ENCODE assay signal across 2 cellular contexts in the genomic region with DNA sequence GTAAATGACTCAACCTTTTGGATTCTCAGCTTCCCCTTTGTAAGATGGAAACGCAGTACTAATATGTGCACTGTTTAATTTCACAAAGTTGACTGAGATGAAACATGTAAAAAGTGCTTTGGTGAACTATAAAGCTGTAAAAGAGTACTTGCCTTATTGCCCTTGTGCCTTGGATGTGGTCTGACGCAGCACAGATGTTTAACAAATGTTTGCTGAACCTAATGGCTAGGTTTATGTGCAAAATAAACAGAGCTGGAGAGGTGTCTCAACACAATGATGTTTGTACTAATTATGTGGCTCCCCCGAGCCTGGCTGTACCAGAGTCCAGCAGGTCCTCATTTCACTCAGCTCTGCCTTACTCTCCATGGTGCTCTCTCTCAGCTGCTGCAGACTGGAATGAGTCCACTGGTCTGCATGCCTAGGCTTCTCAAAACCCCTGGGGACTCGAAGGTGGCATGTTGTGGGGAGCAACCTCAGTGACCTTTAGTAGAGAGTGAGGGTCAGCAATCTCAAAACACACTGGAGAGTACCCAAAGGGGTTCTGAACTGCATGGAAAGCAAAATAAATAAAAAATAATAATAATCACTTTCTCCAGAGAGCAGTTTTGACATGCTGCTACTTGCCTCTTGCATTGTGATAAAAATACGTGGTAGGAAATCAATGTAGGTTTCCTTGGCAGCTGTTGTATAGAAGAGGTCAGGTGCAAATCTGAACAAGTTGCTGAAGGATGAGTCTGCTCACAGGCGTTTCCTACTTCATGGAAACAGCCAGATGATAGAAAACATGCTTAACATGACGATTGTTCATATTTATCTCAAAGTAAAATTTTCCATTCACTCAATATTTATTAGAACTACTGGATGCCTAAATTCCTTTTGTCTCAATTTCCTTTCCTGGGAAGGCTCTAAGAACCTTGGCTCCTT.
A peak's percentile ranks its signal among the peaks of the same experiment; 100 is the strongest.
TF ChIP-seq lines count a peak whose summit lies in the region.

No MANE protein-coding gene starts in this region.

TF ChIP-seq in GM23338, 12 proteins besides CTCF, POLR2A, EP300 and RAD21 (continues in another document):
- no peak for TF ChIP-seq NANOG (IDR thresholded peaks at IDR 0.05; ENCODE audit: borderline replicate concordance)
- no peak for TF ChIP-seq STAT1 (IDR thresholded peaks at IDR 0.05; ENCODE audit: unreplicated experiment)
- TF ChIP-seq EZH2 (IDR thresholded peaks at IDR 0.05; ENCODE audit: low read depth, unreplicated experiment), result no peak
- no peak for TF ChIP-seq REST (IDR thresholded peaks at IDR 0.05; ENCODE audit: unreplicated experiment)
- TF ChIP-seq, protein P1, sequence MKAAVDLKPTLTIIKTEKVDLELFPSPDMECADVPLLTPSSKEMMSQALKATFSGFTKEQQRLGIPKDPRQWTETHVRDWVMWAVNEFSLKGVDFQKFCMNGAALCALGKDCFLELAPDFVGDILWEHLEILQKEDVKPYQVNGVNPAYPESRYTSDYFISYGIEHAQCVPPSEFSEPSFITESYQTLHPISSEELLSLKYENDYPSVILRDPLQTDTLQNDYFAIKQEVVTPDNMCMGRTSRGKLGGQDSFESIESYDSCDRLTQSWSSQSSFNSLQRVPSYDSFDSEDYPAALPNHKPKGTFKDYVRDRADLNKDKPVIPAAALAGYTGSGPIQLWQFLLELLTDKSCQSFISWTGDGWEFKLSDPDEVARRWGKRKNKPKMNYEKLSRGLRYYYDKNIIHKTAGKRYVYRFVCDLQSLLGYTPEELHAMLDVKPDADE (IDR thresholded peaks at IDR 0.05), result no peak
- no peak for TF ChIP-seq JUNB (IDR thresholded peaks at IDR 0.05; ENCODE audit: unreplicated experiment)
- no peak for TF ChIP-seq CREB1 (CRISPR knock-in tag; IDR thresholded peaks at IDR 0.05; ENCODE audit: low read depth)
- no peak for TF ChIP-seq ZNF114 (CRISPR knock-in tag; IDR thresholded peaks at IDR 0.05)
- no peak for TF ChIP-seq ZNF331 (CRISPR knock-in tag; IDR thresholded peaks at IDR 0.05; ENCODE audit: low read depth)
- no peak for TF ChIP-seq POLR2AphosphoS5 (IDR thresholded peaks at IDR 0.05; ENCODE audit: low read depth)

TF ChIP-seq in endothelial cell of umbilical vein, 7 proteins besides CTCF, POLR2A, EP300 and RAD21:
- no peak for TF ChIP-seq EZH2 (IDR thresholded peaks at IDR 0.05; ENCODE audit: borderline replicate concordance, low read depth, low read length, severe bottlenecking)
- no peak for TF ChIP-seq MYC (IDR thresholded peaks at IDR 0.05; ENCODE audit: low read depth, low read length)
- TF ChIP-seq POLR2AphosphoS5 (IDR thresholded peaks at IDR 0.05; ENCODE audit: insufficient read depth, low read depth, low read length), result peak; percentile 32
- TF ChIP-seq FOS (IDR thresholded peaks at IDR 0.05; ENCODE audit: borderline replicate concordance, insufficient read depth, low read length), result peak; percentile 51
